31 cellular contexts compared by ENCODE assay signal in genomic region chr10:66326876-66327275, GRCh38.
"Had no signal": no experiment of that assay in that cellular context is flagged by ENCODE, and none has a peak within 500 bp of the region (broad histone marks: within the 10 kb centered on the region; RNA-seq: fewer than 3 reads in every experiment).

No MANE protein-coding gene starts in this region.

- H3K4me3 ChIP-seq: ascending aorta, breast epithelium, esophagus muscularis mucosa, gastrocnemius medialis had no signal

- DNase-seq: activated CD4-positive, alpha-beta memory T cell treated with anti-CD3 and anti-CD28 coated beads for 36 hours; activated CD4-positive, alpha-beta T cell treated with anti-CD3 and anti-CD28 coated beads for 36 hours; activated CD4-positive, alpha-beta T cell treated with anti-CD3 and anti-CD28 coated beads, Interleukin-2, amount 10 ng/mL, durations not matched to agents 24 days and 14 days; activated CD4-positive, CD25-positive, alpha-beta regulatory T cell; activated CD4-positive, CD25-positive, alpha-beta regulatory T cell treated with anti-CD3 and anti-CD28 coated beads, Interleukin-2, amount 50 U/mL, for 72 hours; activated CD8-positive, alpha-beta memory T cell treated with anti-CD3 and anti-CD28 coated beads, Interleukin-2, amount 10 ng/mL, durations not matched to agents 7 days and 5 days; activated CD8-positive, alpha-beta memory T cell treated with anti-CD3 and anti-CD28 coated beads, Interleukin-2, amount 50 U/mL, for 4 hours; activated CD8-positive, alpha-beta T cell treated with anti-CD3 and anti-CD28 coated beads, Interleukin-2, amount 10 ng/mL, durations not matched to agents 7 days and 5 days; activated effector memory CD4-positive, alpha-beta T cell treated with anti-CD3 and anti-CD28 coated beads, Interleukin-2, amount 50 U/mL, for 16 hours; activated naive CD4-positive, alpha-beta T cell treated with anti-CD3 and anti-CD28 coated beads for 36 hours; activated naive CD8-positive, alpha-beta T cell treated with anti-CD3 and anti-CD28 coated beads for 36 hours; activated naive CD8-positive, alpha-beta T cell treated with anti-CD3 and anti-CD28 coated beads, Interleukin-2, amount 50 U/mL, for 24 hours; activated T-cell treated with anti-CD3 and anti-CD28 coated beads, Interleukin-2, amount 50 U/mL, for 1 hour; activated T-cell treated with anti-CD3 and anti-CD28 coated beads, Interleukin-2, amount 50 U/mL, for 48 hours; caudate nucleus; cortex of kidney; dermis blood vessel endothelial cell; effector CD4-positive, alpha-beta T cell; effector memory CD8-positive, alpha-beta T cell; erythroblast; foreskin keratinocyte; gastrocnemius medialis; glutamatergic neuron; T-helper 2 cell had no signal

- H3K36me3 Mint-ChIP-seq: activated CD4-positive, alpha-beta memory T cell treated with anti-CD3 and anti-CD28 coated beads for 36 hours; activated CD8-positive, alpha-beta memory T cell treated with anti-CD3 and anti-CD28 coated beads, Interleukin-2, amount 10 ng/mL, durations not matched to agents 7 days and 5 days; activated naive CD4-positive, alpha-beta T cell treated with anti-CD3 and anti-CD28 coated beads, Interleukin-2, amount 50 U/mL, for 24 hours; activated naive CD8-positive, alpha-beta T cell treated with anti-CD3 and anti-CD28 coated beads for 36 hours; brain had no signal

- H3K4me1 ChIP-seq: ascending aorta, breast epithelium, foreskin keratinocyte had no signal

- H3K4me1 Mint-ChIP-seq: activated CD4-positive, alpha-beta T cell treated with anti-CD3 and anti-CD28 coated beads for 36 hours; activated CD4-positive, alpha-beta T cell treated with anti-CD3 and anti-CD28 coated beads, Interleukin-2, amount 10 ng/mL, durations not matched to agents 24 days and 14 days; activated CD8-positive, alpha-beta memory T cell treated with anti-CD3 and anti-CD28 coated beads, Interleukin-2, amount 10 ng/mL, durations not matched to agents 7 days and 5 days; activated naive CD4-positive, alpha-beta T cell treated with anti-CD3 and anti-CD28 coated beads, Interleukin-2, amount 50 U/mL, for 24 hours; activated naive CD8-positive, alpha-beta T cell treated with anti-CD3 and anti-CD28 coated beads for 36 hours; activated naive CD8-positive, alpha-beta T cell treated with anti-CD3 and anti-CD28 coated beads, Interleukin-2, amount 50 U/mL, for 24 hours had no signal

- H3K27me3 Mint-ChIP-seq: activated CD4-positive, alpha-beta memory T cell treated with anti-CD3 and anti-CD28 coated beads for 36 hours; activated CD4-positive, alpha-beta T cell treated with anti-CD3 and anti-CD28 coated beads for 36 hours; activated CD4-positive, alpha-beta T cell treated with anti-CD3 and anti-CD28 coated beads, Interleukin-2, amount 10 ng/mL, durations not matched to agents 24 days and 14 days; activated CD8-positive, alpha-beta memory T cell treated with anti-CD3 and anti-CD28 coated beads, Interleukin-2, amount 10 ng/mL, durations not matched to agents 7 days and 5 days; activated naive CD4-positive, alpha-beta T cell treated with anti-CD3 and anti-CD28 coated beads, Interleukin-2, amount 50 U/mL, for 24 hours; activated naive CD8-positive, alpha-beta T cell treated with anti-CD3 and anti-CD28 coated beads for 36 hours; activated naive CD8-positive, alpha-beta T cell treated with anti-CD3 and anti-CD28 coated beads, Interleukin-2, amount 50 U/mL, for 24 hours; brain; effector memory CD8-positive, alpha-beta T cell had no signal

- H3K27me3 ChIP-seq: ascending aorta, breast epithelium, esophagus muscularis mucosa, foreskin keratinocyte, gastrocnemius medialis had no signal

- H3K9me3 ChIP-seq: ascending aorta, breast epithelium, esophagus muscularis mucosa, gastrocnemius medialis had no signal

- H3K4me3 Mint-ChIP-seq: activated CD4-positive, alpha-beta memory T cell treated with anti-CD3 and anti-CD28 coated beads for 36 hours; activated CD4-positive, alpha-beta T cell treated with anti-CD3 and anti-CD28 coated beads for 36 hours; activated CD4-positive, alpha-beta T cell treated with anti-CD3 and anti-CD28 coated beads, Interleukin-2, amount 10 ng/mL, durations not matched to agents 24 days and 14 days; activated CD8-positive, alpha-beta memory T cell treated with anti-CD3 and anti-CD28 coated beads, Interleukin-2, amount 10 ng/mL, durations not matched to agents 7 days and 5 days; activated CD8-positive, alpha-beta T cell treated with anti-CD3 and anti-CD28 coated beads, Interleukin-2, amount 10 ng/mL, durations not matched to agents 7 days and 5 days; activated naive CD4-positive, alpha-beta T cell treated with anti-CD3 and anti-CD28 coated beads for 36 hours; activated naive CD4-positive, alpha-beta T cell treated with anti-CD3 and anti-CD28 coated beads, Interleukin-2, amount 50 U/mL, for 24 hours; activated naive CD8-positive, alpha-beta T cell treated with anti-CD3 and anti-CD28 coated beads for 36 hours; activated naive CD8-positive, alpha-beta T cell treated with anti-CD3 and anti-CD28 coated beads, Interleukin-2, amount 50 U/mL, for 24 hours; activated T-helper 1 cell treated with anti-CD3 and anti-CD28 coated beads, Interleukin-12 subunit alpha, Interleukin-12 subunit beta, Interleukin-2, Interleukin-4 antibody, amounts not matched to agents 30 ng/mL and 10 ng/mL and 1 ng/mL, durations not matched to agents 14 hours and 24 hours and 36 hours; brain; effector memory CD8-positive, alpha-beta T cell had no signal

- H3K27ac Mint-ChIP-seq: activated CD4-positive, alpha-beta memory T cell treated with anti-CD3 and anti-CD28 coated beads for 36 hours; activated CD4-positive, alpha-beta T cell treated with anti-CD3 and anti-CD28 coated beads for 36 hours; activated CD4-positive, alpha-beta T cell treated with anti-CD3 and anti-CD28 coated beads, Interleukin-2, amount 10 ng/mL, durations not matched to agents 24 days and 14 days; activated CD8-positive, alpha-beta memory T cell treated with anti-CD3 and anti-CD28 coated beads, Interleukin-2, amount 10 ng/mL, durations not matched to agents 7 days and 5 days; activated CD8-positive, alpha-beta T cell treated with anti-CD3 and anti-CD28 coated beads, Interleukin-2, amount 10 ng/mL, durations not matched to agents 7 days and 5 days; activated naive CD4-positive, alpha-beta T cell treated with anti-CD3 and anti-CD28 coated beads for 36 hours; activated naive CD4-positive, alpha-beta T cell treated with anti-CD3 and anti-CD28 coated beads, Interleukin-2, amount 50 U/mL, for 24 hours; activated naive CD8-positive, alpha-beta T cell treated with anti-CD3 and anti-CD28 coated beads for 36 hours; activated naive CD8-positive, alpha-beta T cell treated with anti-CD3 and anti-CD28 coated beads, Interleukin-2, amount 50 U/mL, for 24 hours; activated T-helper 1 cell treated with anti-CD3 and anti-CD28 coated beads, Interleukin-12 subunit alpha, Interleukin-12 subunit beta, Interleukin-2, Interleukin-4 antibody, amounts not matched to agents 30 ng/mL and 10 ng/mL and 1 ng/mL, durations not matched to agents 14 hours and 24 hours and 36 hours; activated T-helper 2 cell treated with anti-CD3 and anti-CD28 coated beads, Interferon-gamma antibody, Interleukin-2, Interleukin-4, amounts not matched to agents 10 μg/mL and 5 μg/mL and 100 μg/mL, durations not matched to agents 14 hours and 24 hours and 36 hours; brain; effector memory CD8-positive, alpha-beta T cell had no signal

- H3K27ac ChIP-seq: ascending aorta, breast epithelium, esophagus muscularis mucosa, foreskin keratinocyte, gastrocnemius medialis had no signal

- ATAC-seq: activated CD4-positive, alpha-beta T cell treated with anti-CD3 and anti-CD28 coated beads for 36 hours; activated CD8-positive, alpha-beta memory T cell treated with anti-CD3 and anti-CD28 coated beads, Interleukin-2, amount 10 ng/mL, durations not matched to agents 7 days and 5 days; activated CD8-positive, alpha-beta T cell treated with anti-CD3 and anti-CD28 coated beads, Interleukin-2, amount 10 ng/mL, durations not matched to agents 7 days and 5 days; activated naive CD8-positive, alpha-beta T cell treated with anti-CD3 and anti-CD28 coated beads, Interleukin-2, amount 50 U/mL, for 24 hours; effector memory CD8-positive, alpha-beta T cell; foreskin keratinocyte; gastrocnemius medialis had no signal

- H3K36me3 ChIP-seq: ascending aorta, breast epithelium, esophagus muscularis mucosa, gastrocnemius medialis had no signal

- H3K9me3 Mint-ChIP-seq: activated CD4-positive, alpha-beta T cell treated with anti-CD3 and anti-CD28 coated beads, Interleukin-2, amount 10 ng/mL, durations not matched to agents 24 days and 14 days; activated naive CD4-positive, alpha-beta T cell treated with anti-CD3 and anti-CD28 coated beads for 36 hours; activated naive CD4-positive, alpha-beta T cell treated with anti-CD3 and anti-CD28 coated beads, Interleukin-2, amount 50 U/mL, for 24 hours; activated naive CD8-positive, alpha-beta T cell treated with anti-CD3 and anti-CD28 coated beads for 36 hours; activated naive CD8-positive, alpha-beta T cell treated with anti-CD3 and anti-CD28 coated beads, Interleukin-2, amount 50 U/mL, for 24 hours; activated T-helper 1 cell treated with anti-CD3 and anti-CD28 coated beads, Interleukin-12 subunit alpha, Interleukin-12 subunit beta, Interleukin-2, Interleukin-4 antibody, amounts not matched to agents 30 ng/mL and 10 ng/mL and 1 ng/mL, durations not matched to agents 14 hours and 24 hours and 36 hours; activated T-helper 2 cell treated with anti-CD3 and anti-CD28 coated beads, Interferon-gamma antibody, Interleukin-2, Interleukin-4, amounts not matched to agents 10 μg/mL and 5 μg/mL and 100 μg/mL, durations not matched to agents 14 hours and 24 hours and 36 hours had no signal
